ENCODE assay signal across 20 cellular contexts in genomic region chr1:1945782-1946393, GRCh38. TPM values are rescaled to one million over a fixed set of nuclear protein-coding genes. Genes with fewer than 3 reads are reported as not detected.
"Had no signal": no experiment of that assay in that cellular context is flagged by ENCODE, and none has a peak within 500 bp of the region (broad histone marks: within the 10 kb centered on the region; RNA-seq: fewer than 3 reads in every experiment).

No MANE protein-coding gene starts in this region.

- ATAC-seq: activated T-cell treated with anti-CD3 and anti-CD28 coated beads, Interleukin-2, amount 50 U/mL, for 4 hours had no signal

- H3K4me3 ChIP-seq: Peyer's patch had no signal

- H3K9me3 ChIP-seq: Peyer's patch had no signal

- H3K27me3 ChIP-seq: Peyer's patch had no signal

- DNase-seq: activated B cell treated with CpG ODN at 0.5 μM for 24 hours; activated CD4-positive, alpha-beta memory T cell treated with anti-CD3 and anti-CD28 coated beads for 36 hours; activated CD4-positive, alpha-beta T cell treated with anti-CD3 and anti-CD28 coated beads for 1 hour; activated CD4-positive, alpha-beta T cell treated with anti-CD3 and anti-CD28 coated beads, Interleukin-2, amount 10 ng/mL, durations not matched to agents 7 days and 5 days; activated CD8-positive, alpha-beta memory T cell treated with anti-CD3 and anti-CD28 coated beads for 24 hours; activated effector memory CD4-positive, alpha-beta T cell treated with anti-CD3 and anti-CD28 coated beads, Interleukin-2, amount 50 U/mL, for 16 hours; activated naive CD4-positive, alpha-beta T cell treated with anti-CD3 and anti-CD28 coated beads for 36 hours; activated T-cell treated with anti-CD3 and anti-CD28 coated beads, Interleukin-2, amount 50 U/mL, for 4 hours; Kasumi-1; KBM-7; NCI-H1048; NCI-H146; NCI-H187 treated with DMSO at 0.1 percent for 48 hours; NCI-H2081 treated with DMSO at 0.1 percent for 48 hours; NCI-H446; NCI-H524 had no signal

- H3K36me3 ChIP-seq: brain microvascular endothelial cell, Peyer's patch had no signal

- H3K27ac ChIP-seq: brain microvascular endothelial cell, Peyer's patch, RWPE1 had no signal

RNA-seq across cellular contexts. Expression of gene TMEM52, which starts 26.8 kb away (rescaled TPM):
- total RNA-seq: activated CD4-positive, alpha-beta T cell treated with anti-CD3 and anti-CD28 coated beads, Interleukin-2, amount 10 ng/mL, durations not matched to agents 7 days and 5 days; SK-MEL-5 had no signal

RNA-seq across cellular contexts. Expression of gene CALML6, which starts 30.8 kb away (rescaled TPM):
- total RNA-seq: Peyer's patch had no signal

RNA-seq across cellular contexts. Expression of gene CFAP74, which starts 57.7 kb away (rescaled TPM):
- total RNA-seq: activated B cell treated with CpG ODN at 0.5 μM for 24 hours; activated CD4-positive, alpha-beta memory T cell treated with anti-CD3 and anti-CD28 coated beads for 36 hours; activated CD4-positive, alpha-beta T cell treated with anti-CD3 and anti-CD28 coated beads, Interleukin-2, amount 10 ng/mL, durations not matched to agents 7 days and 5 days; activated naive CD4-positive, alpha-beta T cell treated with anti-CD3 and anti-CD28 coated beads for 36 hours; activated T-cell treated with anti-CD3 and anti-CD28 coated beads, Interleukin-2, amount 50 U/mL, for 4 hours; SK-MEL-5 had no signal
